ENCODE assay signal across 17 cellular contexts in genomic region chr10:95405655-95406054, GRCh38.
DNase-seq lines count a peak whose midpoint lies in the region; ATAC-seq and TF ChIP-seq lines count a peak whose summit lies in the region.
"Had no signal": no experiment of that assay in that cellular context is flagged by ENCODE, and none has a peak within 500 bp of the region (broad histone marks: within the 10 kb centered on the region; RNA-seq: fewer than 3 reads in every experiment).

No MANE protein-coding gene starts in this region.

- H3K27ac ChIP-seq in H9 (ENCODE audit: insufficient read length, low read depth, low read length) = no peak overlapping the region
- H3K27ac ChIP-seq in caudate nucleus (ENCODE audit: low read depth, low read length) = peak overlapping the region; percentile 38
- peak overlapping the region; percentile 64 for H3K27ac ChIP-seq in stomach smooth muscle (ENCODE audit: low read length)
- H3K27ac ChIP-seq: RWPE1 had no signal

- ATAC-seq in left ventricle myocardium superior = peak; percentile 21
- ATAC-seq: GM12878 had no signal

- H3K4me1 Mint-ChIP-seq in H9 = peaks cover 27 to 28% of the 10 kb centered on the region in 2 experiments
- no peaks in the 10 kb centered on the region for H3K4me1 Mint-ChIP-seq in type B pancreatic cell (ENCODE audit: unreplicated experiment)
- H3K4me1 Mint-ChIP-seq: IgD-negative memory B cell had no signal

- peaks cover 8 to 17% (median 11%) of the 10 kb centered on the region in 3 experiments; a peak in 6 of 7 replicates for H3K36me3 Mint-ChIP-seq in H9 (ENCODE audit: insufficient read depth in 1 of 3, low read depth in 3 of 3)
- H3K36me3 Mint-ChIP-seq in type B pancreatic cell = no peaks in the 10 kb centered on the region

- peak overlapping the region; percentile 69 for H4K91ac ChIP-seq in H9 (ENCODE audit: insufficient read length, low read depth, low read length)

- H3K27ac Mint-ChIP-seq in H9 (peak overlapping the region in 1 of 3 experiments; percentile 81; a peak in 1 of 7 replicates), type B pancreatic cell (no peak overlapping the region)
- H3K27ac Mint-ChIP-seq: IgD-negative memory B cell had no signal

- no peaks in the 10 kb centered on the region for H3K27me3 Mint-ChIP-seq in H9 (ENCODE audit: low read depth)
- H3K27me3 Mint-ChIP-seq in type B pancreatic cell = no peaks in the 10 kb centered on the region

- H3K4me1 ChIP-seq in H9 (ENCODE audit: insufficient read depth, low read length) = peaks cover 7% of the 10 kb centered on the region
- H3K4me1 ChIP-seq in stomach smooth muscle (ENCODE audit: control insufficient read depth, insufficient read depth, low read length) = peaks cover 80% of the 10 kb centered on the region
- H3K4me1 ChIP-seq: Caco-2 had no signal

- H3K9ac ChIP-seq in H9 (ENCODE audit: extremely low read depth, insufficient read length, low read length) = no peak overlapping the region
- no peak overlapping the region for H3K9ac ChIP-seq in stomach smooth muscle (ENCODE audit: low read length in 2 of 2)

- no peaks in the 10 kb centered on the region for H3K79me1 ChIP-seq in H9 (ENCODE audit: insufficient read depth, low read depth, low read length, poor library complexity, severe bottlenecking)

- no peaks in the 10 kb centered on the region for H4K20me1 ChIP-seq in H9 (ENCODE audit: control insufficient read depth, insufficient read depth, insufficient read length)

- H3K9me3 Mint-ChIP-seq in H9 = no peaks in the 10 kb centered on the region
- no peaks in the 10 kb centered on the region for H3K9me3 Mint-ChIP-seq in type B pancreatic cell

- no CpG with 5 or more reads among the region's 2 CpGs for WGBS in H9 (ENCODE audit: extremely low coverage, insufficient read length, low lambda C conversion rate)

- no peak overlapping the region for H2AK5ac ChIP-seq in H9 (ENCODE audit: insufficient read length, low read length)

- H3K23me2 ChIP-seq in H9 (ENCODE audit: insufficient read length, low read depth, low read length, poor library complexity, severe bottlenecking) = no peaks in the 10 kb centered on the region

- H3K9me3 ChIP-seq in H9 (ENCODE audit: control insufficient read depth, low read depth, low read length) = no peaks in the 10 kb centered on the region
- no peaks in the 10 kb centered on the region for H3K9me3 ChIP-seq in stomach smooth muscle (ENCODE audit: control insufficient read depth in 2 of 2, low read length in 2 of 2)
- H3K9me3 ChIP-seq: Caco-2 had no signal

- H3K4me3 Mint-ChIP-seq in H9 (no peak overlapping the region), type B pancreatic cell (no peak overlapping the region)
- H3K4me3 Mint-ChIP-seq: IgD-negative memory B cell had no signal

- no peak overlapping the region for H3K4me3 ChIP-seq in stomach smooth muscle (ENCODE audit: low read length in 2 of 2)
- H3K4me3 ChIP-seq: GM12878 had no signal

- H2BK5ac ChIP-seq in H9 (ENCODE audit: insufficient read length, low read length) = no peak overlapping the region

- no peak overlapping the region for H2BK12ac ChIP-seq in H9 (ENCODE audit: insufficient read length, low read depth, low read length)

- H3K36me3 ChIP-seq in stomach smooth muscle (ENCODE audit: control insufficient read depth in 2 of 2, insufficient read depth in 2 of 2, low read length in 2 of 2) = peaks cover 46 to 53% of the 10 kb centered on the region in 2 donors

- no peak for DNase-seq in H9
- DNase-seq in caudate nucleus (lab: John Stamatoyannopoulos, UW) = no peak
- no peak for DNase-seq in left ventricle myocardium superior
- no peak for DNase-seq in NCI-H1092 treated with DMSO at 0.1 percent for 48 hours (lab: John Stamatoyannopoulos, UW)
- no peak for DNase-seq in NCI-H2081 (lab: John Stamatoyannopoulos, UW)
- no peak for DNase-seq in type B pancreatic cell (ENCODE audit: extremely low spot score, unreplicated experiment)
- DNase-seq: Caco-2; HCEC 1CT; NCI-H1436; NCI-H2081 treated with DMSO at 0.1 percent for 48 hours; NCI-H226; NK-92 treated with Interleukin-12 subunit alpha and Interleukin-12 subunit beta, amount 100 ng/mL, for 24 hours; OCI-M1 had no signal

- H2AFZ ChIP-seq in H9 (ENCODE audit: low read length) = no peak overlapping the region

- H2BK20ac ChIP-seq in H9 (ENCODE audit: low read depth, low read length, poor library complexity, severe bottlenecking) = no peak overlapping the region

- H2BK120ac ChIP-seq in H9 (ENCODE audit: low read depth, low read length, poor library complexity, severe bottlenecking) = no peak overlapping the region

- H3T11ph ChIP-seq in H9 (ENCODE audit: low read length) = no peak overlapping the region

- H4K8ac ChIP-seq in H9 (replicated peaks; ENCODE audit: insufficient read length, low read depth, low read length) = no peak overlapping the region

- intact Hi-C loops in left ventricle myocardium superior (cut with micrococcal nuclease) = no loop called here

- no peak overlapping the region for H2BK15ac ChIP-seq in H9 (ENCODE audit: low read depth, low read length)

- H3K56ac ChIP-seq in H9 (ENCODE audit: insufficient read length, low read depth, low read length) = no peak overlapping the region

- H3K14ac ChIP-seq in H9 (ENCODE audit: insufficient read depth, low read length) = no peak overlapping the region

- no peaks in the 10 kb centered on the region for H3K79me2 ChIP-seq in H9 (ENCODE audit: insufficient read depth, low read length)

- H3K4ac ChIP-seq in H9 (ENCODE audit: low read depth, low read length) = no peak overlapping the region

- no peak overlapping the region for H3K18ac ChIP-seq in H9 (ENCODE audit: insufficient read length, low read depth, low read length)

- H3K4me2 ChIP-seq in H9 (ENCODE audit: insufficient read depth, insufficient read length, low read length) = no peak overlapping the region

- TF ChIP-seq CTCF in H9 (conservative IDR thresholded peaks at IDR 0.05) = no peak
- no peak for TF ChIP-seq CTCF in type B pancreatic cell (conservative IDR thresholded peaks at IDR 0.05)

- no peak overlapping the region for H4K5ac ChIP-seq in H9 (ENCODE audit: insufficient read length, low read depth, low read length)

- no peak overlapping the region for H3K23ac ChIP-seq in H9 (ENCODE audit: insufficient read length, low read depth, low read length)

- no peaks in the 10 kb centered on the region for H3K27me3 ChIP-seq in H9 (ENCODE audit: insufficient read depth, low read length)
- H3K27me3 ChIP-seq in stomach smooth muscle (ENCODE audit: control insufficient read depth in 1 of 2, insufficient read depth in 2 of 2, low read length in 2 of 2) = no peaks in the 10 kb centered on the region
